In genomic region chr12:132560831-132561783, GRCh38 we compare ENCODE assay signal across 9 cellular contexts. TPM values are rescaled to one million over a fixed set of nuclear protein-coding genes. Genes with fewer than 3 reads are reported as not detected.
DNase-seq lines count a peak whose midpoint lies in the region; ATAC-seq lines count a peak whose summit lies in the region.
"Had no signal": no experiment of that assay in that cellular context is flagged by ENCODE, and none has a peak within 500 bp of the region (broad histone marks: within the 10 kb centered on the region; RNA-seq: fewer than 3 reads in every experiment).

No MANE protein-coding gene starts in this region.

- CTCF ChIA-PET in CD8-positive, alpha-beta memory T cell (lab: Charles Lee) = interaction anchor here (0.6 to 2.4 kb wide), 6 partner anchors 13 to 146 kb away, joined by 3 to 10 read pairs (median 4); no protein-coding TSS in a partner anchor

- H3K27ac Mint-ChIP-seq in CD8-positive, alpha-beta memory T cell = peak overlapping the region in 1 of 8 donors; percentile 22
- H3K27ac Mint-ChIP-seq in naive thymus-derived CD8-positive, alpha-beta T cell = peak overlapping the region in 1 of 10 donors; percentile 34

- no peaks in the 10 kb centered on the region for H3K9me3 Mint-ChIP-seq in CD8-positive, alpha-beta memory T cell
- no peaks in the 10 kb centered on the region for H3K9me3 Mint-ChIP-seq in naive thymus-derived CD8-positive, alpha-beta T cell

- H3K4me3 Mint-ChIP-seq in CD8-positive, alpha-beta memory T cell = peak overlapping the region; percentile 39 to 77 (median 70)
- peak overlapping the region; percentile 50 to 80 (median 70) for H3K4me3 Mint-ChIP-seq in naive thymus-derived CD8-positive, alpha-beta T cell

- no peaks in the 10 kb centered on the region for H3K36me3 ChIP-seq in CD8-positive, alpha-beta memory T cell (ENCODE audit: insufficient read depth, low read length)

- peaks cover 26% of the 10 kb centered on the region for H3K4me1 ChIP-seq in CD8-positive, alpha-beta memory T cell (ENCODE audit: insufficient read depth, low read length)

- H3K4me3 ChIP-seq in CD8-positive, alpha-beta memory T cell (ENCODE audit: low read length) = peak overlapping the region; percentile 37

- H3K36me3 Mint-ChIP-seq in CD8-positive, alpha-beta memory T cell = peaks cover 0 to 16% (median 5%) of the 10 kb centered on the region in 3 donors
- peaks cover 2 to 13% (median 3%) of the 10 kb centered on the region in 3 donors for H3K36me3 Mint-ChIP-seq in naive thymus-derived CD8-positive, alpha-beta T cell

- POLR2A ChIA-PET in CD8-positive, alpha-beta memory T cell (lab: Charles Lee) = no interaction called here
- POLR2A ChIA-PET in naive thymus-derived CD8-positive, alpha-beta T cell (lab: Charles Lee) = no interaction called here

- H3K27me3 Mint-ChIP-seq in CD8-positive, alpha-beta memory T cell = peaks cover 5 to 16% of the 10 kb centered on the region in 2 donors
- H3K27me3 Mint-ChIP-seq in naive thymus-derived CD8-positive, alpha-beta T cell = peaks cover 0 to 22% (median 10%) of the 10 kb centered on the region in 5 donors

- H3K27ac ChIP-seq in CD8-positive, alpha-beta memory T cell (ENCODE audit: low read depth, low read length) = no peak overlapping the region
- peak overlapping the region; percentile 43 for H3K27ac ChIP-seq in epithelial cell of prostate

- H3K27me3 ChIP-seq in CD8-positive, alpha-beta memory T cell (ENCODE audit: insufficient read depth, low read length, poor library complexity, severe bottlenecking) = no peaks in the 10 kb centered on the region

- DNase-seq in CD8-positive, alpha-beta memory T cell = peak; percentile 45 to 78 (median 55)
- DNase-seq in HT-29 (ENCODE audit: low spot score) = peak; percentile 87
- peak; percentile 55 to 77 for DNase-seq in NOMO-1 (lab: John Stamatoyannopoulos, UW; ENCODE audit: unreplicated experiment in 2 of 2)
- DNase-seq in activated CD8-positive, alpha-beta memory T cell treated with anti-CD3 and anti-CD28 coated beads for 48 hours (ENCODE audit: low read depth in 2 of 3, low spot score in 2 of 3) = peak; percentile 40 to 74 (median 63)
- DNase-seq in epithelial cell of prostate (ENCODE audit: low read depth, low spot score) = no peak
- DNase-seq in naive thymus-derived CD8-positive, alpha-beta T cell = peak; percentile 44 to 82 (median 66)
- peak; percentile 87 for DNase-seq in stimulated activated naive CD8-positive, alpha-beta T cell treated with anti-CD3 and anti-CD28 coated beads, Interleukin-15, Interleukin-2, amounts not matched to agents 100 U/mL and 50 U/mL, for 24 hours

- peak; percentile 59 to 62 for ATAC-seq in naive thymus-derived CD8-positive, alpha-beta T cell
- ATAC-seq in stimulated activated naive CD8-positive, alpha-beta T cell treated with anti-CD3 and anti-CD28 coated beads, Interleukin-15, Interleukin-2, amounts not matched to agents 100 U/mL and 50 U/mL, for 24 hours = peak; percentile 42
- ATAC-seq in GM19328 (IDR thresholded peaks at IDR 0.05; ENCODE audit: unreplicated experiment) = no peak

- peaks cover 8 to 33% (median 16%) of the 10 kb centered on the region in 3 donors for H3K4me1 Mint-ChIP-seq in CD8-positive, alpha-beta memory T cell
- H3K4me1 Mint-ChIP-seq in naive thymus-derived CD8-positive, alpha-beta T cell = peaks cover 6 to 32% (median 22%) of the 10 kb centered on the region in 4 donors

- no peaks in the 10 kb centered on the region for H3K9me3 ChIP-seq in CD8-positive, alpha-beta memory T cell (ENCODE audit: low read length)

RNA-seq across cellular contexts. Expression of gene LRCOL1, which starts 49.3 kb away (rescaled TPM):
- total RNA-seq in CD8-positive, alpha-beta memory T cell = not detected
- not detected for polyA plus RNA-seq in CD8-positive, alpha-beta memory T cell
- total RNA-seq in HT-29 (2014; rRNA removed; shearing (Covaris generic)) = not detected in 2 replicates
- not detected for total RNA-seq in naive thymus-derived CD8-positive, alpha-beta T cell
- not detected for polyA plus RNA-seq in naive thymus-derived CD8-positive, alpha-beta T cell
- total RNA-seq: HT1080 had no signal

RNA-seq across cellular contexts. Expression of gene P2RX2, which starts 57.5 kb away (rescaled TPM):
- total RNA-seq in CD8-positive, alpha-beta memory T cell = not detected
- not detected for polyA plus RNA-seq in CD8-positive, alpha-beta memory T cell
- not detected in 2 replicates for total RNA-seq in HT-29 (2014; rRNA removed; shearing (Covaris generic))
- not detected for total RNA-seq in naive thymus-derived CD8-positive, alpha-beta T cell
- not detected for polyA plus RNA-seq in naive thymus-derived CD8-positive, alpha-beta T cell
- total RNA-seq: HT1080 had no signal
